8 cellular contexts compared by ENCODE assay signal in genomic region chr2:108621087-108621559, GRCh38.
DNase-seq lines count a peak whose midpoint lies in the region; ATAC-seq and TF ChIP-seq lines count a peak whose summit lies in the region.

No MANE protein-coding gene starts in this region.

- H3K36me3 ChIP-seq in effector memory CD4-positive, alpha-beta T cell (ENCODE audit: control insufficient read depth, insufficient read depth, low read length), result no peaks in the 10 kb centered on the region
- H3K36me3 ChIP-seq in upper lobe of left lung, result no peaks in the 10 kb centered on the region

- TF ChIP-seq EP300 in upper lobe of left lung (IDR thresholded peaks at IDR 0.05), result no peak

- peaks cover 56% of the 10 kb centered on the region for H3K4me1 ChIP-seq in effector memory CD4-positive, alpha-beta T cell (ENCODE audit: control insufficient read depth, insufficient read depth, low read length, poor library complexity, severe bottlenecking)
- peaks cover 64 to 93% (median 76%) of the 10 kb centered on the region in 4 donors for H3K4me1 ChIP-seq in upper lobe of left lung

- H3K4me3 ChIP-seq in effector memory CD4-positive, alpha-beta T cell (ENCODE audit: insufficient read depth, low read depth, low read length, poor library complexity, severe bottlenecking), result peak overlapping the region; percentile 41
- peak overlapping the region in 3 of 4 donors; percentile 16 to 36 (median 23) for H3K4me3 ChIP-seq in upper lobe of left lung

- TF ChIP-seq CTCF in nephron progenitor cell (IDR thresholded peaks at IDR 0.05) (no peak), upper lobe of left lung (IDR thresholded peaks at IDR 0.05) (no peak)

- 31 to 45% methylated on average over 8 of the region's 8 CpGs for WGBS in upper lobe of left lung, 2 donors

- peak overlapping the region; percentile 75 for H3K27ac ChIP-seq in effector memory CD4-positive, alpha-beta T cell (ENCODE audit: insufficient read depth, low read length, poor library complexity, severe bottlenecking)
- peak overlapping the region; percentile 67 to 79 (median 70) for H3K27ac ChIP-seq in upper lobe of left lung

- H3K36me3 Mint-ChIP-seq in nephron progenitor cell (ENCODE audit: low read depth), result no peaks in the 10 kb centered on the region

- H3K4me3 Mint-ChIP-seq in nephron progenitor cell, result peak overlapping the region; percentile 73

- H3K9me3 ChIP-seq in effector memory CD4-positive, alpha-beta T cell (ENCODE audit: control insufficient read depth, low read length), result no peaks in the 10 kb centered on the region
- H3K9me3 ChIP-seq in upper lobe of left lung, result no peaks in the 10 kb centered on the region

- H3K27me3 Mint-ChIP-seq in nephron progenitor cell (ENCODE audit: low read depth, poor library complexity), result no peaks in the 10 kb centered on the region

- peak overlapping the region; percentile 94 for H3K27ac Mint-ChIP-seq in nephron progenitor cell

- peak; percentile 100 for ATAC-seq in GM18511 (IDR thresholded peaks at IDR 0.05; ENCODE audit: unreplicated experiment)
- ATAC-seq in HG02759 (IDR thresholded peaks at IDR 0.05; ENCODE audit: unreplicated experiment), result peak; percentile 100
- ATAC-seq in upper lobe of left lung (ENCODE audit: low FRiP score in 2 of 2), result peak; percentile 78 to 87

- no peaks in the 10 kb centered on the region for H3K9me3 Mint-ChIP-seq in nephron progenitor cell

- H3K4me1 Mint-ChIP-seq in nephron progenitor cell, result peaks cover 92% of the 10 kb centered on the region

- no peaks in the 10 kb centered on the region for H3K27me3 ChIP-seq in effector memory CD4-positive, alpha-beta T cell (replicated peaks; ENCODE audit: control insufficient read depth, insufficient read depth, low read length, poor library complexity, severe bottlenecking)
- no peaks in the 10 kb centered on the region for H3K27me3 ChIP-seq in upper lobe of left lung

- peak in 1 of 4 donors; percentile 59 for TF ChIP-seq POLR2A in upper lobe of left lung (IDR thresholded peaks at IDR 0.05)

- DNase-seq in NCI-H2029 treated with DMSO at 0.1 percent for 48 hours (lab: John Stamatoyannopoulos, UW) (peak; percentile 85), nephron progenitor cell (peak; percentile 18), upper lobe of left lung (peak in 1 of 2 donors; percentile 86), RKO (ENCODE audit: low spot score) (no peak)
- DNase-seq in activated CD4-positive, alpha-beta T cell treated with anti-CD3 and anti-CD28 coated beads for 4 hours, result peak; percentile 75 to 76
- DNase-seq in effector memory CD4-positive, alpha-beta T cell, result peak; percentile 57 to 76 (median 64)
